In genomic region chr2:192379736-192380135, GRCh38 we compare ENCODE assay signal across 29 cellular contexts.
"Had no signal": no experiment of that assay in that cellular context is flagged by ENCODE, and none has a peak within 500 bp of the region (broad histone marks: within the 10 kb centered on the region; RNA-seq: fewer than 3 reads in every experiment).

No MANE protein-coding gene starts in this region.

- H3K9me3 ChIP-seq: SJCRH30 had no signal

- H3K36me3 ChIP-seq: cardiac muscle cell, SJCRH30, WERI-Rb-1 had no signal

- H3K4me3 ChIP-seq: cardiac muscle cell, K562, SJCRH30 had no signal

- ATAC-seq: activated CD8-positive, alpha-beta T cell treated with anti-CD3 and anti-CD28 coated beads for 36 hours; activated T-cell treated with anti-CD3 and anti-CD28 coated beads, Interleukin-2, amount 50 U/mL, for 72 hours; activated T-helper 17 cell treated with anti-CD3 and anti-CD28 coated beads, Interleukin-2, amount 50 U/mL, for 72 hours; K562; Panc1 had no signal

- H3K27ac ChIP-seq: cardiac muscle cell, SJCRH30, WERI-Rb-1 had no signal

- DNase-seq: activated CD4-positive, alpha-beta T cell treated with anti-CD3 and anti-CD28 coated beads for 1 hour; activated CD4-positive, alpha-beta T cell treated with anti-CD3 and anti-CD28 coated beads, Interleukin-2, amount 10 ng/mL, durations not matched to agents 24 days and 14 days; activated CD4-positive, alpha-beta T cell treated with anti-CD3 and anti-CD28 coated beads, Interleukin-2, amount 50 U/mL, for 4 hours; activated CD4-positive, CD25-positive, alpha-beta regulatory T cell; activated CD8-positive, alpha-beta T cell treated with anti-CD3 and anti-CD28 coated beads for 36 hours; activated effector memory CD4-positive, alpha-beta T cell treated with anti-CD3 and anti-CD28 coated beads, Interleukin-2, amount 50 U/mL, for 16 hours; activated naive CD4-positive, alpha-beta T cell; activated naive CD4-positive, alpha-beta T cell treated with anti-CD3 and anti-CD28 coated beads, Interleukin-2, amount 50 U/mL, for 16 hours; activated naive CD8-positive, alpha-beta T cell treated with anti-CD3 and anti-CD28 coated beads for 36 hours; activated T-cell treated with anti-CD3 and anti-CD28 coated beads, Interleukin-2, amount 50 U/mL, for 1 hour; activated T-cell treated with anti-CD3 and anti-CD28 coated beads, Interleukin-2, amount 50 U/mL, for 72 hours; amniotic stem cell; aorta; IMR-90; NCI-H146; NCI-H187; NCI-H2029 treated with DMSO at 0.1 percent for 48 hours; NCI-H2107; NCI-H226; NCI-H446 treated with DMSO at 0.1 percent for 48 hours; NCI-H774; SHP77; SJCRH30; T1000; WERI-Rb-1 had no signal
